In genomic region chr7:95684037-95684436, GRCh38 we compare ENCODE assay signal across 9 cellular contexts.
DNase-seq lines count a peak whose midpoint lies in the region; ATAC-seq, FAIRE-seq and TF ChIP-seq lines count a peak whose summit lies in the region.
"Had no signal": no experiment of that assay in that cellular context is flagged by ENCODE, and none has a peak within 500 bp of the region (broad histone marks: within the 10 kb centered on the region; RNA-seq: fewer than 3 reads in every experiment).

No MANE protein-coding gene starts in this region.

- H3K4me1 ChIP-seq in lower lobe of right lung = peaks cover 5% of the 10 kb centered on the region
- no peaks in the 10 kb centered on the region for H3K4me1 ChIP-seq in Karpas-422 (ENCODE audit: low read length)

- no peaks in the 10 kb centered on the region for H3K9me2 ChIP-seq in Karpas-422 (replicated peaks; ENCODE audit: insufficient read depth, low read length)

- H3K4me3 Mint-ChIP-seq in stimulated activated effector memory CD8-positive, alpha-beta T cell treated with anti-CD3 and anti-CD28 coated beads, Interleukin-12 subunit alpha, Interleukin-12 subunit beta, amount 100 ng/mL, for 72 hours = no peak overlapping the region
- H3K4me3 Mint-ChIP-seq: memory B cell had no signal

- FAIRE-seq in GM19239 (lab: Jason Lieb, UNC) = no peak

- H3K36me3 ChIP-seq in lower lobe of right lung (no peaks in the 10 kb centered on the region), Karpas-422 (ENCODE audit: insufficient read depth, low read length) (no peaks in the 10 kb centered on the region)

- H3K27ac ChIP-seq in lower lobe of right lung (no peak overlapping the region), Karpas-422 (ENCODE audit: low read length) (no peak overlapping the region)

- no peaks in the 10 kb centered on the region for H3K36me3 Mint-ChIP-seq in stimulated activated effector memory CD8-positive, alpha-beta T cell treated with anti-CD3 and anti-CD28 coated beads, Interleukin-12 subunit alpha, Interleukin-12 subunit beta, amount 100 ng/mL, for 72 hours
- H3K36me3 Mint-ChIP-seq: memory B cell had no signal

- no peak overlapping the region for H3K9ac ChIP-seq in Karpas-422 (ENCODE audit: low read length)

- no peaks in the 10 kb centered on the region for H3K27me3 ChIP-seq in lower lobe of right lung (ENCODE audit: low read depth)
- no peaks in the 10 kb centered on the region for H3K27me3 ChIP-seq in Karpas-422 (ENCODE audit: low read length)

- H3K27ac Mint-ChIP-seq in stimulated activated effector memory CD8-positive, alpha-beta T cell treated with anti-CD3 and anti-CD28 coated beads, Interleukin-12 subunit alpha, Interleukin-12 subunit beta, amount 100 ng/mL, for 72 hours = no peak overlapping the region
- H3K27ac Mint-ChIP-seq: memory B cell had no signal

- intact Hi-C loops in lower lobe of right lung (cut with DNase I) = loop anchor here (5.0 to 10.0 kb wide), 2 partner anchors 89 to 157 kb away; partner anchors contain the start of gene PDK4

- no peaks in the 10 kb centered on the region for H3K9me3 ChIP-seq in lower lobe of right lung
- H3K9me3 ChIP-seq in Karpas-422 (ENCODE audit: low read length) = no peaks in the 10 kb centered on the region

- H2AFZ ChIP-seq in Karpas-422 (ENCODE audit: low read length) = no peak overlapping the region

- TF ChIP-seq CTCF in GM10266 (IDR thresholded peaks at IDR 0.05; ENCODE audit: control insufficient read depth, insufficient read depth, low read depth, missing control alignments) = peak; percentile 25
- TF ChIP-seq CTCF in lower lobe of right lung (IDR thresholded peaks at IDR 0.05) = peak; percentile 61

- H4K20me1 ChIP-seq in Karpas-422 (ENCODE audit: insufficient read depth, low read depth, low read length) = no peaks in the 10 kb centered on the region

- no peaks in the 10 kb centered on the region for H3K79me2 ChIP-seq in Karpas-422 (ENCODE audit: low read length)

- DNase-seq in GM10266 (ENCODE audit: extremely low spot score) = no peak
- DNase-seq in NCI-H2171 treated with DMSO at 0.1 percent for 48 hours (lab: John Stamatoyannopoulos, UW) = peak; percentile 48
- peak; percentile 13 for DNase-seq in cerebellar cortex (ENCODE audit: low spot score)
- no peak for DNase-seq in lower lobe of right lung
- DNase-seq in stimulated activated effector memory CD8-positive, alpha-beta T cell treated with anti-CD3 and anti-CD28 coated beads, Interleukin-12 subunit alpha, Interleukin-12 subunit beta, amount 100 ng/mL, for 72 hours (ENCODE audit: low spot score in 2 of 2) = no peak
- no peak for DNase-seq in GM19239 (ENCODE audit: insufficient read length, low spot score)
- no peak for DNase-seq in Karpas-422

- H3K4me3 ChIP-seq in lower lobe of right lung = no peak overlapping the region
- H3K4me3 ChIP-seq in Karpas-422 (ENCODE audit: low read length) = no peak overlapping the region

- H3K9me3 Mint-ChIP-seq in stimulated activated effector memory CD8-positive, alpha-beta T cell treated with anti-CD3 and anti-CD28 coated beads, Interleukin-12 subunit alpha, Interleukin-12 subunit beta, amount 100 ng/mL, for 72 hours = peaks cover 11% of the 10 kb centered on the region
- H3K9me3 Mint-ChIP-seq: memory B cell had no signal

- ATAC-seq in lower lobe of right lung (peak; percentile 65 to 81), HG03571 (IDR thresholded peaks at IDR 0.05; ENCODE audit: unreplicated experiment) (no peak)
- no peak for ATAC-seq in stimulated activated effector memory CD8-positive, alpha-beta T cell treated with anti-CD3 and anti-CD28 coated beads, Interleukin-12 subunit alpha, Interleukin-12 subunit beta, amount 100 ng/mL, for 72 hours

- H3K4me1 Mint-ChIP-seq in stimulated activated effector memory CD8-positive, alpha-beta T cell treated with anti-CD3 and anti-CD28 coated beads, Interleukin-12 subunit alpha, Interleukin-12 subunit beta, amount 100 ng/mL, for 72 hours = no peaks in the 10 kb centered on the region

- H3K4me2 ChIP-seq in Karpas-422 (ENCODE audit: low read depth, low read length, poor library complexity, severe bottlenecking) = no peak overlapping the region

Comparison
In these comparisons a context has a peak if more than half of its experiments do, and no peak if none do; other contexts are left out.
1. DNase-seq: peak in NCI-H2171 treated with DMSO at 0.1 percent for 48 hours (single experiment) and cerebellar cortex (single experiment); none in GM10266 (single experiment), lower lobe of right lung (single experiment), stimulated activated effector memory CD8-positive, alpha-beta T cell treated with anti-CD3 and anti-CD28 coated beads, Interleukin-12 subunit alpha, Interleukin-12 subunit beta, amount 100 ng/mL, for 72 hours (0 of 2), GM19239 (single experiment) and Karpas-422 (single experiment).
2. ATAC-seq: peak in lower lobe of right lung (2 of 2); none in stimulated activated effector memory CD8-positive, alpha-beta T cell treated with anti-CD3 and anti-CD28 coated beads, Interleukin-12 subunit alpha, Interleukin-12 subunit beta, amount 100 ng/mL, for 72 hours (single experiment) and HG03571 (single experiment).